In genomic region chr5:134432677-134433359, GRCh38 we compare ENCODE assay signal across 11 cellular contexts. TPM values are rescaled to one million over a fixed set of nuclear protein-coding genes. Genes with fewer than 3 reads are reported as not detected.
A peak's percentile ranks its signal among the peaks of the same experiment; 100 is the strongest.
DNase-seq lines count a peak whose midpoint lies in the region; ATAC-seq and TF ChIP-seq lines count a peak whose summit lies in the region.
"Had no signal": no experiment of that assay in that cellular context is flagged by ENCODE, and none has a peak within 500 bp of the region (broad histone marks: within the 10 kb centered on the region; RNA-seq: fewer than 3 reads in every experiment).

No MANE protein-coding gene starts in this region.

- CTCF ChIA-PET in Panc1 (lab: Charles Lee): interaction anchor here (0.7 kb wide), 2 partner anchors 15 to 78 kb away, joined by 5 to 7 read pairs; no protein-coding TSS in a partner anchor

- no peaks in the 10 kb centered on the region for H3K36me3 ChIP-seq in Panc1 (ENCODE audit: control insufficient read depth, insufficient read depth, low read length)

- H3K27ac ChIP-seq in Panc1 (ENCODE audit: low read length): 0 out of 2 replicates have a peak overlapping the region, but pooled peaks have one; percentile 7

- no peaks in the 10 kb centered on the region for H3K9me3 Mint-ChIP-seq in activated T-cell treated with anti-CD3 and anti-CD28 coated beads, Interleukin-2, amount 50 U/mL, for 72 hours
- H3K9me3 Mint-ChIP-seq in stimulated activated memory B cell treated with anti-CD40 and anti-IgM and Interleukin-4, amounts not matched to agents 10 μg/mL and 1 μg/mL and 100 μg/mL, for 72 hours: no peaks in the 10 kb centered on the region
- H3K9me3 Mint-ChIP-seq: mesothelial cell of epicardium had no signal

- no peaks in the 10 kb centered on the region for H3K27me3 Mint-ChIP-seq in activated T-cell treated with anti-CD3 and anti-CD28 coated beads, Interleukin-2, amount 50 U/mL, for 72 hours (ENCODE audit: low read depth)
- H3K27me3 Mint-ChIP-seq in stimulated activated memory B cell treated with anti-CD40 and anti-IgM and Interleukin-4, amounts not matched to agents 10 μg/mL and 1 μg/mL and 100 μg/mL, for 72 hours: no peaks in the 10 kb centered on the region

- POLR2A ChIA-PET in Panc1 (lab: Charles Lee): no interaction called here

- no TSS peak for BruUV-seq in Panc1 (replicated peaks; lab: Mats Ljungman, UMichigan)

- ATAC-seq in activated T-cell treated with anti-CD3 and anti-CD28 coated beads, Interleukin-2, amount 50 U/mL, for 72 hours (replicated peaks in 1 of 2): no peak
- ATAC-seq in Panc1: no peak
- no peak for ATAC-seq in stimulated activated memory B cell treated with anti-CD40 and anti-IgM and Interleukin-4, amounts not matched to agents 10 μg/mL and 1 μg/mL and 100 μg/mL, for 72 hours
- ATAC-seq in HG02970 (IDR thresholded peaks at IDR 0.05; ENCODE audit: low FRiP score, unreplicated experiment): no peak
- no peak for ATAC-seq in GM21423 (IDR thresholded peaks at IDR 0.05; ENCODE audit: unreplicated experiment)

- no peak overlapping the region for H3K4me3 ChIP-seq in Panc1 (ENCODE audit: low read depth in 2 of 2, low read length in 2 of 2)

- no peaks in the 10 kb centered on the region for H3K27me3 ChIP-seq in Panc1 (ENCODE audit: control insufficient read depth, insufficient read depth, low read length)

- DNase-seq in activated T-cell treated with anti-CD3 and anti-CD28 coated beads, Interleukin-2, amount 50 U/mL, for 72 hours: no peak
- no peak for DNase-seq in activated T-cell treated with anti-CD3 and anti-CD28 coated beads for 4 hours
- DNase-seq in Panc1 (ENCODE audit: low read depth, low spot score): no peak
- peak; percentile 19 for DNase-seq in dermis blood vessel endothelial cell
- no peak for DNase-seq in NCI-H1048 (lab: John Stamatoyannopoulos, UW)
- DNase-seq: activated CD8-positive, alpha-beta memory T cell treated with anti-CD3 and anti-CD28 coated beads for 24 hours; T-helper 2 cell had no signal

- no peak for TF ChIP-seq CTCF in Panc1 (IDR thresholded peaks at IDR 0.05)

- peak overlapping the region; percentile 88 for H3K27ac Mint-ChIP-seq in activated T-cell treated with anti-CD3 and anti-CD28 coated beads, Interleukin-2, amount 50 U/mL, for 72 hours
- peak overlapping the region; percentile 71 for H3K27ac Mint-ChIP-seq in stimulated activated memory B cell treated with anti-CD40 and anti-IgM and Interleukin-4, amounts not matched to agents 10 μg/mL and 1 μg/mL and 100 μg/mL, for 72 hours
- H3K27ac Mint-ChIP-seq: mesothelial cell of epicardium had no signal

- intact Hi-C loops in Panc1 (cut with micrococcal nuclease; ENCODE audit: unreplicated experiment): no loop called here

- peaks cover 51% of the 10 kb centered on the region for H3K4me1 Mint-ChIP-seq in activated T-cell treated with anti-CD3 and anti-CD28 coated beads, Interleukin-2, amount 50 U/mL, for 72 hours (ENCODE audit: low read depth)
- H3K4me1 Mint-ChIP-seq in stimulated activated memory B cell treated with anti-CD40 and anti-IgM and Interleukin-4, amounts not matched to agents 10 μg/mL and 1 μg/mL and 100 μg/mL, for 72 hours: peaks cover 41% of the 10 kb centered on the region

- H3K4me3 Mint-ChIP-seq in activated T-cell treated with anti-CD3 and anti-CD28 coated beads, Interleukin-2, amount 50 U/mL, for 72 hours: peak overlapping the region; percentile 67 to 79
- H3K4me3 Mint-ChIP-seq in stimulated activated memory B cell treated with anti-CD40 and anti-IgM and Interleukin-4, amounts not matched to agents 10 μg/mL and 1 μg/mL and 100 μg/mL, for 72 hours: no peak overlapping the region
- H3K4me3 Mint-ChIP-seq: mesothelial cell of epicardium had no signal

- in situ Hi-C loops in Panc1 (cut with HindIII; ENCODE audit: low pct_unique_long_range_greater_than_20kb, low sequenced_read_pairs): no loop called here

- H3K36me3 Mint-ChIP-seq in activated T-cell treated with anti-CD3 and anti-CD28 coated beads, Interleukin-2, amount 50 U/mL, for 72 hours (ENCODE audit: insufficient read depth in 2 of 2): no peaks in the 10 kb centered on the region
- no peaks in the 10 kb centered on the region for H3K36me3 Mint-ChIP-seq in stimulated activated memory B cell treated with anti-CD40 and anti-IgM and Interleukin-4, amounts not matched to agents 10 μg/mL and 1 μg/mL and 100 μg/mL, for 72 hours
- H3K36me3 Mint-ChIP-seq: mesothelial cell of epicardium had no signal

- no peaks in the 10 kb centered on the region for H3K9me3 ChIP-seq in Panc1 (ENCODE audit: control insufficient read depth, insufficient read depth, low read depth, low read length)

- H3K4me1 ChIP-seq in Panc1 (ENCODE audit: control insufficient read depth, insufficient read depth, low read length): peaks cover 23% of the 10 kb centered on the region

RNA-seq across cellular contexts. Expression of gene CDKN2AIPNL, which starts 21.1 kb away (rescaled TPM):
- 10 to 100 TPM; 24.6 to 25.8 TPM for total RNA-seq in activated T-cell treated with anti-CD3 and anti-CD28 coated beads, Interleukin-2, amount 50 U/mL, for 72 hours
- 43.6 TPM for total RNA-seq in Panc1 (2021; ENCODE audit: unreplicated experiment)
- 36.1 TPM for polyA plus RNA-seq in Panc1 (2012; ENCODE audit: insufficient read length)
- 27.1 and 28.8 TPM in 2 replicates for total RNA-seq in dermis blood vessel endothelial cell
